Comparison of ENCODE assay signal across 22 cellular contexts in genomic region chr13:44266772-44267171, GRCh38.
DNase-seq lines count a peak whose midpoint lies in the region; TF ChIP-seq lines count a peak whose summit lies in the region.
"Had no signal": no experiment of that assay in that cellular context is flagged by ENCODE, and none has a peak within 500 bp of the region (broad histone marks: within the 10 kb centered on the region; RNA-seq: fewer than 3 reads in every experiment).

No MANE protein-coding gene starts in this region.

- H3K9ac ChIP-seq in endodermal cell (ENCODE audit: extremely low read depth, low read length, poor library complexity, severe bottlenecking): no peak overlapping the region
- H3K9ac ChIP-seq: BLaER1 had no signal

- H3K4me1 Mint-ChIP-seq in T-helper 2 cell treated with Interferon-gamma antibody and Interleukin-4, amounts not matched to agents 5 μg/mL and 100 μg/mL, for 36 hours (ENCODE audit: low read depth): no peaks in the 10 kb centered on the region
- H3K4me1 Mint-ChIP-seq in endodermal cell: peaks cover 14% of the 10 kb centered on the region
- peaks cover 8% of the 10 kb centered on the region for H3K4me1 Mint-ChIP-seq in activated T-cell treated with anti-CD3 and anti-CD28 coated beads, Interleukin-2, amount 50 U/mL, for 24 hours (ENCODE audit: low read depth)
- H3K4me1 Mint-ChIP-seq: B cell; CD4-positive, CD25-positive, alpha-beta regulatory T cell had no signal

- DNase-seq in T-helper 2 cell treated with Interferon-gamma antibody and Interleukin-4, amounts not matched to agents 5 μg/mL and 100 μg/mL, for 36 hours (ENCODE audit: low spot score): no peak
- no peak for DNase-seq in T-helper 2 cell
- no peak for DNase-seq in RWPE1 (ENCODE audit: low spot score)
- DNase-seq in endodermal cell: peak; percentile 54
- DNase-seq in COLO668 (lab: John Stamatoyannopoulos, UW; ENCODE audit: unreplicated experiment): no peak
- no peak for DNase-seq in activated T-cell treated with anti-CD3 and anti-CD28 coated beads, Interleukin-2, amount 50 U/mL, for 24 hours
- DNase-seq in OCI-M2 (lab: John Stamatoyannopoulos, UW; ENCODE audit: unreplicated experiment): no peak
- DNase-seq: CD4-positive, CD25-positive, alpha-beta regulatory T cell; CD8-positive, alpha-beta T cell; DMS 273 treated with DMSO at 0.1 percent for 48 hours; DMS79; EL; GDM1; GOT3; HFFc6 had no signal

- no peak overlapping the region for H3K4me3 Mint-ChIP-seq in T-helper 2 cell treated with Interferon-gamma antibody and Interleukin-4, amounts not matched to agents 5 μg/mL and 100 μg/mL, for 36 hours
- no peak overlapping the region for H3K4me3 Mint-ChIP-seq in endodermal cell
- no peak overlapping the region for H3K4me3 Mint-ChIP-seq in activated T-cell treated with anti-CD3 and anti-CD28 coated beads, Interleukin-2, amount 50 U/mL, for 24 hours
- H3K4me3 Mint-ChIP-seq: B cell; CD4-positive, CD25-positive, alpha-beta regulatory T cell; CD8-positive, alpha-beta T cell; HFFc6 had no signal

- CTCF ChIA-PET in RWPE1 (lab: Yijun Ruan, JAX): interaction anchor here (0.6 kb wide), 1 partner anchor 113 kb away, joined by 6 read pairs; no protein-coding TSS in a partner anchor

- H3K4me3 ChIP-seq in endodermal cell (ENCODE audit: low read length) (peak overlapping the region; percentile 20), thymus (ENCODE audit: low read length) (no peak overlapping the region)
- H3K4me3 ChIP-seq: BLaER1, GM12878, HAP-1 had no signal

- H3K4me1 ChIP-seq in endodermal cell (ENCODE audit: control insufficient read depth, insufficient read depth, low read length) (no peaks in the 10 kb centered on the region), thymus (ENCODE audit: control insufficient read depth, insufficient read depth, low read length) (peaks cover 34% of the 10 kb centered on the region)
- H3K4me1 ChIP-seq: BLaER1, HAP-1 had no signal

- no peak for TF ChIP-seq CTCF in RWPE1 (conservative IDR thresholded peaks at IDR 0.05; ENCODE audit: low read depth)
- TF ChIP-seq CTCF in endodermal cell (conservative IDR thresholded peaks at IDR 0.05): no peak

- no peaks in the 10 kb centered on the region for H3K36me3 Mint-ChIP-seq in T-helper 2 cell treated with Interferon-gamma antibody and Interleukin-4, amounts not matched to agents 5 μg/mL and 100 μg/mL, for 36 hours (ENCODE audit: low read depth)
- peaks cover 3% of the 10 kb centered on the region for H3K36me3 Mint-ChIP-seq in endodermal cell (ENCODE audit: low read depth)
- H3K36me3 Mint-ChIP-seq in activated T-cell treated with anti-CD3 and anti-CD28 coated beads, Interleukin-2, amount 50 U/mL, for 24 hours (ENCODE audit: low read depth): no peaks in the 10 kb centered on the region
- H3K36me3 Mint-ChIP-seq: CD8-positive, alpha-beta T cell had no signal

- no peaks in the 10 kb centered on the region for H3K9me3 Mint-ChIP-seq in T-helper 2 cell treated with Interferon-gamma antibody and Interleukin-4, amounts not matched to agents 5 μg/mL and 100 μg/mL, for 36 hours
- H3K9me3 Mint-ChIP-seq in endodermal cell: peaks cover 11% of the 10 kb centered on the region
- no peaks in the 10 kb centered on the region for H3K9me3 Mint-ChIP-seq in activated T-cell treated with anti-CD3 and anti-CD28 coated beads, Interleukin-2, amount 50 U/mL, for 24 hours
- H3K9me3 Mint-ChIP-seq: CD8-positive, alpha-beta T cell; HFFc6 had no signal

- H3K27ac Mint-ChIP-seq in T-helper 2 cell treated with Interferon-gamma antibody and Interleukin-4, amounts not matched to agents 5 μg/mL and 100 μg/mL, for 36 hours: peak overlapping the region; percentile 29
- H3K27ac Mint-ChIP-seq in endodermal cell: no peak overlapping the region
- no peak overlapping the region for H3K27ac Mint-ChIP-seq in activated T-cell treated with anti-CD3 and anti-CD28 coated beads, Interleukin-2, amount 50 U/mL, for 24 hours
- H3K27ac Mint-ChIP-seq: B cell; CD8-positive, alpha-beta T cell; HFFc6 had no signal

- POLR2A ChIA-PET in RWPE1 (lab: Yijun Ruan, JAX; ENCODE audit: low non-redundant PET): no interaction called here

- peaks cover 36% of the 10 kb centered on the region for H3K27me3 Mint-ChIP-seq in T-helper 2 cell treated with Interferon-gamma antibody and Interleukin-4, amounts not matched to agents 5 μg/mL and 100 μg/mL, for 36 hours (ENCODE audit: low read depth)
- H3K27me3 Mint-ChIP-seq in endodermal cell (ENCODE audit: insufficient read depth): no peaks in the 10 kb centered on the region
- H3K27me3 Mint-ChIP-seq in activated T-cell treated with anti-CD3 and anti-CD28 coated beads, Interleukin-2, amount 50 U/mL, for 24 hours: peaks cover 7% of the 10 kb centered on the region

- H3K27ac ChIP-seq in RWPE1 (peak overlapping the region; percentile 64), endodermal cell (ENCODE audit: low read depth, low read length) (no peak overlapping the region), thymus (ENCODE audit: low read depth) (peak overlapping the region; percentile 58)
- H3K27ac ChIP-seq: 22Rv1, BLaER1, C4-2B had no signal

- 92 to 100% methylated on average over 1 of the region's 1 CpG for WGBS in endodermal cell (ENCODE audit: insufficient coverage in 1 of 2, insufficient read length in 1 of 2), 2 experiments
- 98% methylated on average over 1 of the region's 1 CpG for WGBS in thymus

- H3K27me3 ChIP-seq in endodermal cell (ENCODE audit: control insufficient read depth, insufficient read depth, low read length, poor library complexity, severe bottlenecking) (no peaks in the 10 kb centered on the region), thymus (ENCODE audit: control insufficient read depth, insufficient read depth) (no peaks in the 10 kb centered on the region)
- H3K27me3 ChIP-seq: BLaER1 had no signal

- H3K36me3 ChIP-seq in endodermal cell (ENCODE audit: control insufficient read depth, insufficient read depth, low read length) (no peaks in the 10 kb centered on the region), thymus (ENCODE audit: control insufficient read depth, insufficient read depth) (no peaks in the 10 kb centered on the region)
- H3K36me3 ChIP-seq: BLaER1, HAP-1 had no signal

- H3K9me3 ChIP-seq in endodermal cell (ENCODE audit: control insufficient read depth, low read length) (peaks cover 10% of the 10 kb centered on the region), thymus (ENCODE audit: control insufficient read depth) (no peaks in the 10 kb centered on the region)
- H3K9me3 ChIP-seq: BLaER1, HAP-1 had no signal
